Comparison of ENCODE assay signal across 8 cellular contexts in genomic region chr12:8018666-8019581, GRCh38. TPM values are rescaled to one million over a fixed set of nuclear protein-coding genes. Genes with fewer than 3 reads are reported as not detected.
DNase-seq lines count a peak whose midpoint lies in the region; ATAC-seq, FAIRE-seq and TF ChIP-seq lines count a peak whose summit lies in the region.

No MANE protein-coding gene starts in this region.

- H4K8ac ChIP-seq in H1 (ENCODE audit: extremely low read depth, insufficient read depth, low read length): peak overlapping the region; percentile 29; the same call in 1 of the 2 replicates

- no peak overlapping the region for H2AK5ac ChIP-seq in H1 (ENCODE audit: low read depth, low read length)

- H3K9me3 ChIP-seq in HAP-1: no peaks in the 10 kb centered on the region
- no peaks in the 10 kb centered on the region for H3K9me3 ChIP-seq in SK-N-MC (ENCODE audit: low read depth, low read length)
- H3K9me3 ChIP-seq in H1 (ENCODE audit: insufficient read depth in 2 of 2, low read depth in 1 of 2, low read length in 1 of 2): no peaks in the 10 kb centered on the region

- H3K27ac Mint-ChIP-seq in natural killer cell: peak overlapping the region in 1 of 2 donors; percentile 31

- TF ChIP-seq CTCF in H1 (IDR thresholded peaks at IDR 0.05; ENCODE audit: control extremely low read depth in 1 of 3, insufficient read depth in 1 of 3, low read depth in 1 of 3, low read length in 3 of 3) (no peak; a peak in 1 of 4 replicates), natural killer cell (IDR thresholded peaks at IDR 0.05) (no peak), RWPE1 (conservative IDR thresholded peaks at IDR 0.05; ENCODE audit: low read depth) (no peak)

- POLR2A ChIA-PET in H1 (lab: Charles Lee; ENCODE audit: partially characterized antibody) (interaction anchor here (0.6 to 1.8 kb wide), 2 partner anchors 84 to 93 kb away, joined by 3 to 6 read pairs; no protein-coding TSS in a partner anchor), RWPE1 (lab: Yijun Ruan, JAX; ENCODE audit: low non-redundant PET) (interaction anchor here (0.7 kb wide), 1 partner anchor 1398 kb away, joined by 3 read pairs; no protein-coding TSS in a partner anchor)

- no peaks in the 10 kb centered on the region for H3K4me1 Mint-ChIP-seq in natural killer cell

- ATAC-seq in natural killer cell: peak; percentile 43 to 70 (median 67)
- no peak for ATAC-seq in HG03045 (IDR thresholded peaks at IDR 0.05; ENCODE audit: unreplicated experiment)

- H3K36me3 Mint-ChIP-seq in natural killer cell: no peaks in the 10 kb centered on the region

- peaks cover 5% of the 10 kb centered on the region; the same call in 1 of the 2 replicates for H3K23me2 ChIP-seq in H1 (ENCODE audit: low read depth, low read length)

- H3K79me2 ChIP-seq in H1 (ENCODE audit: control insufficient read depth in 1 of 2, insufficient read depth in 2 of 2, low read length in 2 of 2): no peaks in the 10 kb centered on the region

- no peak for TF ChIP-seq POLR2A in H1 (IDR thresholded peaks at IDR 0.05; ENCODE audit: control extremely low read depth in 1 of 2, low read depth in 2 of 2, low read length in 2 of 2)

- H3K18ac ChIP-seq in H1 (ENCODE audit: extremely low read depth, low read length): no peak overlapping the region; the same call in 1 of the 2 replicates

- WGBS in H1 (ENCODE audit: extremely low coverage in 1 of 2, insufficient coverage in 1 of 2, insufficient read length in 1 of 2, insufficient replicate concordance in 2 of 2, low coverage in 1 of 2, low lambda C conversion rate in 2 of 2, missing lambda C conversion rate in 1 of 2), 2 experiments: 1% methylated on average over 56 of the region's 58 CpGs; no CpG with 5 or more reads in 1 of the 2 experiments

- no peak overlapping the region for H3K4ac ChIP-seq in H1 (replicated peaks; ENCODE audit: insufficient read length, low read depth, low read length)

- H2BK20ac ChIP-seq in H1 (ENCODE audit: low read length): 0 out of 2 replicates have a peak overlapping the region, but pooled peaks have one; percentile 29

- no peak overlapping the region for H4K91ac ChIP-seq in H1 (replicated peaks; ENCODE audit: insufficient read length, low read length)

- H4K20me1 ChIP-seq in H1 (replicated peaks in 1 of 2; ENCODE audit: control insufficient read depth in 1 of 2, insufficient read depth in 2 of 2, low read length in 2 of 2): no peaks in the 10 kb centered on the region

- peak; percentile 65 for FAIRE-seq in H1 (lab: Jason Lieb, UNC)

- no peak overlapping the region for H2BK12ac ChIP-seq in H1 (ENCODE audit: low read depth, low read length)

- no peak overlapping the region for H3K56ac ChIP-seq in H1 (replicated peaks; ENCODE audit: insufficient read length, low read depth, low read length)

- no peak overlapping the region for H3K27ac ChIP-seq in SK-N-MC
- no peak overlapping the region for H3K27ac ChIP-seq in H1 (ENCODE audit: low read depth, low read length)
- H3K27ac ChIP-seq in RWPE1: no peak overlapping the region

- in situ Hi-C loops in HAP-1 (cut with MboI; ENCODE audit: low sequenced_read_pairs): no loop called here

- peak in 1 of 2 experiments; percentile 38; a peak in 1 of 3 replicates for TF ChIP-seq EP300 in H1 (IDR thresholded peaks at IDR 0.05; ENCODE audit: borderline replicate concordance in 1 of 2, low read depth in 2 of 2, low read length in 2 of 2)

- intact Hi-C loops in natural killer cell (cut with micrococcal nuclease): no loop called here

- TF ChIP-seq RAD21 in H1 (IDR thresholded peaks at IDR 0.05 in 1 of 2, conservative IDR thresholded peaks at IDR 0.05 in 1 of 2; ENCODE audit: low read depth in 2 of 2, low read length in 2 of 2): no peak; a peak in 1 of 4 replicates

- H3K27me3 ChIP-seq in HAP-1 (ENCODE audit: low read depth) (no peaks in the 10 kb centered on the region), H1 (replicated peaks in 1 of 4; ENCODE audit: control insufficient read depth in 3 of 4, extremely low read depth in 1 of 4, insufficient read depth in 3 of 4, low read length in 3 of 4) (no peaks in the 10 kb centered on the region)

- H3K27me3 Mint-ChIP-seq in natural killer cell (ENCODE audit: low read depth in 2 of 2): peaks cover 31 to 33% of the 10 kb centered on the region in 2 donors

- H3K9ac ChIP-seq in SK-N-MC (ENCODE audit: insufficient read length) (no peak overlapping the region), H1 (replicated peaks in 1 of 4; ENCODE audit: extremely low read depth in 1 of 4, low read depth in 3 of 4, low read length in 3 of 4) (no peak overlapping the region; a peak in 1 of 7 replicates)

- H2BK5ac ChIP-seq in H1 (ENCODE audit: low read depth, low read length): no peak overlapping the region

- no peaks in the 10 kb centered on the region for H3K9me3 Mint-ChIP-seq in natural killer cell

- H4K5ac ChIP-seq in H1 (ENCODE audit: insufficient read length, low read depth, low read length): peak overlapping the region; percentile 32

- peak overlapping the region; percentile 73 for H3K4me3 Mint-ChIP-seq in natural killer cell

- H3K14ac ChIP-seq in H1 (ENCODE audit: insufficient read length): no peak overlapping the region

- H3K23ac ChIP-seq in H1 (ENCODE audit: insufficient read length): no peak overlapping the region

- H3K4me3 ChIP-seq in HAP-1: peak overlapping the region; percentile 24
- peak overlapping the region; percentile 54 for H3K4me3 ChIP-seq in SK-N-MC
- peak overlapping the region; percentile 46 to 65 (median 61) for H3K4me3 ChIP-seq in H1 (ENCODE audit: extremely low read depth in 1 of 4, insufficient read depth in 2 of 4, low read depth in 3 of 4, low read length in 4 of 4)

- no peak overlapping the region for H2BK120ac ChIP-seq in H1 (replicated peaks; ENCODE audit: low read depth, low read length)

- H3K36me3 ChIP-seq in HAP-1 (replicated peaks) (no peaks in the 10 kb centered on the region), SK-N-MC (ENCODE audit: insufficient read depth, low read length) (no peaks in the 10 kb centered on the region), H1 (ENCODE audit: control insufficient read depth in 2 of 4, insufficient read depth in 4 of 4, low read length in 3 of 4) (no peaks in the 10 kb centered on the region; a peak in 1 of 8 replicates)

- H2BK15ac ChIP-seq in H1 (ENCODE audit: low read length): no peak overlapping the region

- peak overlapping the region; percentile 56 to 66 for H3K4me2 ChIP-seq in H1 (ENCODE audit: insufficient read depth in 1 of 2, low read depth in 2 of 2, low read length in 2 of 2)

- CTCF ChIA-PET in H1 (lab: Charles Lee; ENCODE audit: partially characterized antibody): no interaction called here
- CTCF ChIA-PET in RWPE1 (lab: Yijun Ruan, JAX): no interaction called here

- H3K4me1 ChIP-seq in HAP-1 (peaks cover 6% of the 10 kb centered on the region; the same call in 1 of the 2 replicates), H1 (replicated peaks in 1 of 4; ENCODE audit: control insufficient read depth in 3 of 4, insufficient read depth in 4 of 4, low read length in 3 of 4) (peaks cover 0 to 4% (median 0%) of the 10 kb centered on the region in 4 experiments; a peak in 1 of 7 replicates)

- no peaks in the 10 kb centered on the region for H3K79me1 ChIP-seq in H1 (ENCODE audit: low read depth, low read length)

- peak; percentile 23 to 67 for DNase-seq in HAP-1 (ENCODE audit: low spot score in 2 of 2)
- DNase-seq in SK-N-MC (ENCODE audit: low read depth, low spot score): no peak
- DNase-seq in H1 (ENCODE audit: low read depth in 1 of 2, low spot score in 2 of 2): peak; percentile 70 to 87
- peak; percentile 28 for DNase-seq in natural killer cell
- DNase-seq in RWPE1 (ENCODE audit: low spot score): no peak
- DNase-seq in NK-92 treated with Interleukin-12 subunit alpha and Interleukin-12 subunit beta, amount 100 ng/mL, for 24 hours (lab: John Stamatoyannopoulos, UW): no peak
- DNase-seq in NCI-H1694 treated with DMSO at 0.1 percent for 48 hours (lab: John Stamatoyannopoulos, UW): no peak

- H2AFZ ChIP-seq in H1 (ENCODE audit: low read length): peak overlapping the region; percentile 3; the same call in 1 of the 2 replicates

TF ChIP-seq in H1, 55 proteins besides CTCF, POLR2A, EP300 and RAD21 (continues in another document):
- TF ChIP-seq ASH2L (IDR thresholded peaks at IDR 0.05; ENCODE audit: low read length) (peak; percentile 89), TBP (IDR thresholded peaks at IDR 0.05; ENCODE audit: low read depth, low read length) (0 out of 2 replicates have a peak, but pooled peaks have one; percentile 17), BACH1 (IDR thresholded peaks at IDR 0.05; ENCODE audit: low read length) (no peak), PHF8 (conservative IDR thresholded peaks at IDR 0.05; ENCODE audit: low read depth, low read length) (0 out of 2 replicates have a peak, but pooled peaks have one; percentile 36), E2F6 (IDR thresholded peaks at IDR 0.05) (peak; percentile 91), KDM4A (IDR thresholded peaks at IDR 0.05; ENCODE audit: low read depth, low read length, severe bottlenecking) (peak; percentile 90)

RNA-seq across cellular contexts. Expression of gene FOXJ2, which starts 13.6 kb away (rescaled TPM):
- total RNA-seq in H1 (2021; fragmentation: NEBNext Ultra II Directional; extraction: Animal tissue kit (Norgen Biotek cat#: 25700)): 8.2 and 9.3 TPM in 2 replicates
- polyA plus RNA-seq in H1 (2011; rRNA removed): 4.2 and 6.2 TPM in 2 replicates
- 4.1 TPM for polyA plus RNA-seq in H1 (2011; cell fraction: cytosol; rRNA removed)
- polyA plus RNA-seq in H1 (2011; cell fraction: nucleus; rRNA removed): 9.7 TPM
- polyA plus RNA-seq in H1 (2012, experiment 1 of 2): 4.9 to 7.1 TPM (median 6.2 TPM) in 4 replicates
- 4.4 TPM for polyA plus RNA-seq in H1 (2012, experiment 2 of 2)
- polyA plus RNA-seq in H1 (2013, experiment 1 of 2): 5.9 TPM
- polyA plus RNA-seq in H1 (2013, experiment 2 of 2): 5.7 TPM
- 4.6 and 7.8 TPM in 2 replicates for polyA minus RNA-seq in H1 (2011; rRNA and poly(A)+ RNA removed)
- polyA minus RNA-seq in H1 (2011; cell fraction: cytosol; rRNA and poly(A)+ RNA removed): 4.4 TPM
- 6.0 TPM for polyA minus RNA-seq in H1 (2011; cell fraction: nucleus; rRNA and poly(A)+ RNA removed)
- total RNA-seq in natural killer cell: 10 to 100 TPM; 27.8 to 28.5 (median 28.4) TPM

RNA-seq across cellular contexts. Expression of gene C3AR1, which starts 47.2 kb away (rescaled TPM):
- not detected in 2 replicates for total RNA-seq in H1 (2021; fragmentation: NEBNext Ultra II Directional; extraction: Animal tissue kit (Norgen Biotek cat#: 25700))
- polyA plus RNA-seq in H1 (2011; rRNA removed): not detected in 2 replicates
- not detected for polyA plus RNA-seq in H1 (2011; cell fraction: cytosol; rRNA removed)
- not detected for polyA plus RNA-seq in H1 (2011; cell fraction: nucleus; rRNA removed)
- polyA plus RNA-seq in H1 (2012, experiment 1 of 2): not detected in 4 replicates
- not detected for polyA plus RNA-seq in H1 (2012, experiment 2 of 2)
- polyA plus RNA-seq in H1 (2013, experiment 1 of 2): not detected
- not detected for polyA plus RNA-seq in H1 (2013, experiment 2 of 2)
- not detected in 2 replicates for polyA minus RNA-seq in H1 (2011; rRNA and poly(A)+ RNA removed)
- not detected for polyA minus RNA-seq in H1 (2011; cell fraction: cytosol; rRNA and poly(A)+ RNA removed)
- polyA minus RNA-seq in H1 (2011; cell fraction: nucleus; rRNA and poly(A)+ RNA removed): not detected
- total RNA-seq in natural killer cell: 10 to 100 TPM in 2 of 3 donors, 1 to 10 TPM in 1; 9.5 to 16.9 (median 13.0) TPM

Comparison
In these comparisons a context has a peak if more than half of its experiments do, and no peak if none do; other contexts are left out.
1. DNase-seq: peak in HAP-1 (2 of 2), H1 (2 of 2) and natural killer cell (single experiment); none in SK-N-MC (single experiment), RWPE1 (single experiment), NK-92 treated with Interleukin-12 subunit alpha and Interleukin-12 subunit beta, amount 100 ng/mL, for 24 hours (single experiment) and NCI-H1694 treated with DMSO at 0.1 percent for 48 hours (single experiment).
2. RNA of gene C3AR1, which starts 47.2 kb away (total RNA-seq): 9.5 to 16.9 TPM in natural killer cell; not detected in H1; every median in the first group is over 10 times any median in the second.
3. Peak in every context shown above with its lines, with median percentiles within 50 percentile points of each other: H3K4me3 ChIP-seq.